ENCODE assay signal across 10 cellular contexts in genomic region chr4:163679189-163679588, GRCh38.
DNase-seq lines count a peak whose midpoint lies in the region; ATAC-seq and TF ChIP-seq lines count a peak whose summit lies in the region.
"Had no signal": no experiment of that assay in that cellular context is flagged by ENCODE, and none has a peak within 500 bp of the region (broad histone marks: within the 10 kb centered on the region; RNA-seq: fewer than 3 reads in every experiment).

No MANE protein-coding gene starts in this region.

- H3K9me3 ChIP-seq in Caco-2 (no peaks in the 10 kb centered on the region), GM23248 (ENCODE audit: low read depth) (no peaks in the 10 kb centered on the region), OCI-LY3 (ENCODE audit: insufficient read depth, low read length) (no peaks in the 10 kb centered on the region)

- in situ Hi-C loops in GM23248 (cut with MboI): no loop called here

- POLR2A ChIA-PET in Caco-2 (lab: Charles Lee): no interaction called here

- TF ChIP-seq CTCF in Caco-2 (IDR thresholded peaks at IDR 0.05; ENCODE audit: insufficient read depth in 1 of 2, low read depth in 1 of 2, low read length in 1 of 2, severe bottlenecking in 1 of 2, unreplicated experiment in 1 of 2) (peak; percentile 25 to 52), OCI-LY3 (IDR thresholded peaks at IDR 0.05; ENCODE audit: low read depth, low read length) (peak; percentile 92), foreskin keratinocyte (conservative IDR thresholded peaks at IDR 0.05) (peak; percentile 58)

- no peaks in the 10 kb centered on the region for H3K4me1 Mint-ChIP-seq in Caco-2 (ENCODE audit: low read depth, unreplicated experiment)

- intact Hi-C loops in Caco-2 (cut with micrococcal nuclease; ENCODE audit: unreplicated experiment): loop anchor here (1.0 kb wide), 2 partner anchors 76 to 333 kb away; no protein-coding TSS in a partner anchor

- no peaks in the 10 kb centered on the region for H3F3A ChIP-seq in GM23248 (ENCODE audit: insufficient read depth)

- DNase-seq in Caco-2 (peak in 1 of 2 experiments; percentile 15), GM23248 (peak; percentile 15), foreskin keratinocyte (no peak), CD1c-positive myeloid dendritic cell (ENCODE audit: extremely low spot score) (no peak), NCI-H1417 treated with DMSO at 0.1 percent for 48 hours (lab: John Stamatoyannopoulos, UW) (no peak), GDM1 (lab: John Stamatoyannopoulos, UW) (no peak)
- DNase-seq: activated CD8-positive, alpha-beta memory T cell treated with anti-CD3 and anti-CD28 coated beads, Interleukin-2, amount 50 U/mL, for 48 hours; effector CD4-positive, alpha-beta T cell had no signal

- H3K27ac ChIP-seq in GM23248 (no peak overlapping the region), OCI-LY3 (ENCODE audit: low read length) (no peak overlapping the region), foreskin keratinocyte (no peak overlapping the region)

- no peak overlapping the region for H3K9ac ChIP-seq in GM23248
- peak overlapping the region; percentile 28; the same call in 1 of the 2 replicates for H3K9ac ChIP-seq in OCI-LY3 (ENCODE audit: low read length)

- H3K36me3 Mint-ChIP-seq in Caco-2 (ENCODE audit: insufficient read depth, unreplicated experiment): no peaks in the 10 kb centered on the region

- H3K27ac Mint-ChIP-seq in Caco-2 (ENCODE audit: unreplicated experiment): no peak overlapping the region

- ATAC-seq in foreskin keratinocyte (peak; percentile 32), HG03095 (IDR thresholded peaks at IDR 0.05; ENCODE audit: unreplicated experiment) (no peak)

- WGBS in GM23248 (ENCODE audit: low coverage in 1 of 2, low lambda C conversion rate in 2 of 2, missing lambda C conversion rate in 2 of 2), 2 experiments: 29 to 30% methylated on average over 5 of the region's 5 CpGs

- H3K4me1 ChIP-seq in Caco-2 (no peaks in the 10 kb centered on the region), GM23248 (ENCODE audit: insufficient read depth) (no peaks in the 10 kb centered on the region), OCI-LY3 (ENCODE audit: low read length) (peaks cover 14% of the 10 kb centered on the region), foreskin keratinocyte (no peaks in the 10 kb centered on the region)

- H3K4me2 ChIP-seq in GM23248 (ENCODE audit: unreplicated experiment): no peak overlapping the region
- peak overlapping the region; percentile 39 for H3K4me2 ChIP-seq in OCI-LY3 (ENCODE audit: low read length)

- no TSS peak for BruUV-seq in Caco-2 (replicated peaks; lab: Mats Ljungman, UMichigan)

- CTCF ChIA-PET in Caco-2 (lab: Charles Lee): no interaction called here

- no peak overlapping the region for H3K4me3 Mint-ChIP-seq in Caco-2 (ENCODE audit: unreplicated experiment)

- H3K27me3 Mint-ChIP-seq in Caco-2 (ENCODE audit: insufficient read depth, unreplicated experiment): no peaks in the 10 kb centered on the region

- no peaks in the 10 kb centered on the region for H3K9me2 ChIP-seq in GM23248 (ENCODE audit: insufficient read depth)

- H3K79me2 ChIP-seq in GM23248 (ENCODE audit: insufficient read depth) (no peaks in the 10 kb centered on the region), OCI-LY3 (ENCODE audit: low read length) (no peaks in the 10 kb centered on the region)

- H3K9me3 Mint-ChIP-seq in Caco-2 (ENCODE audit: unreplicated experiment): no peaks in the 10 kb centered on the region

- no peak overlapping the region for H3K4me3 ChIP-seq in Caco-2 (ENCODE audit: low read depth, low read length)
- H3K4me3 ChIP-seq in GM23248: no peak overlapping the region
- no peak overlapping the region for H3K4me3 ChIP-seq in OCI-LY3 (ENCODE audit: low read length)

- no peak overlapping the region for H2AFZ ChIP-seq in GM23248
- H2AFZ ChIP-seq in OCI-LY3 (ENCODE audit: low read depth, low read length): peak overlapping the region; percentile 95

- H3K27me3 ChIP-seq in Caco-2 (replicated peaks; ENCODE audit: control insufficient read depth, insufficient read depth, low read length): no peaks in the 10 kb centered on the region
- no peaks in the 10 kb centered on the region for H3K27me3 ChIP-seq in GM23248 (replicated peaks; ENCODE audit: insufficient read depth)
- no peaks in the 10 kb centered on the region for H3K27me3 ChIP-seq in OCI-LY3 (ENCODE audit: low read depth, low read length)
- H3K27me3 ChIP-seq in foreskin keratinocyte: no peaks in the 10 kb centered on the region

- H4K20me1 ChIP-seq in GM23248 (ENCODE audit: insufficient read depth) (no peaks in the 10 kb centered on the region), OCI-LY3 (ENCODE audit: insufficient read depth, low read length) (no peaks in the 10 kb centered on the region)

- H3K36me3 ChIP-seq in Caco-2 (ENCODE audit: control insufficient read depth, insufficient read depth, low read length): no peaks in the 10 kb centered on the region
- no peaks in the 10 kb centered on the region for H3K36me3 ChIP-seq in GM23248 (ENCODE audit: low read depth)
- no peaks in the 10 kb centered on the region for H3K36me3 ChIP-seq in OCI-LY3 (replicated peaks; ENCODE audit: low read depth, low read length)

Comparison
In these comparisons a context has a peak if more than half of its experiments do, and no peak if none do; other contexts are left out.
1. CTCF ChIP-seq: peak in every context shown above with its lines; median percentile 92 in OCI-LY3; 58 in foreskin keratinocyte; 38 in Caco-2.